ENCODE assay signal across 1 cellular context in the genomic region with DNA sequence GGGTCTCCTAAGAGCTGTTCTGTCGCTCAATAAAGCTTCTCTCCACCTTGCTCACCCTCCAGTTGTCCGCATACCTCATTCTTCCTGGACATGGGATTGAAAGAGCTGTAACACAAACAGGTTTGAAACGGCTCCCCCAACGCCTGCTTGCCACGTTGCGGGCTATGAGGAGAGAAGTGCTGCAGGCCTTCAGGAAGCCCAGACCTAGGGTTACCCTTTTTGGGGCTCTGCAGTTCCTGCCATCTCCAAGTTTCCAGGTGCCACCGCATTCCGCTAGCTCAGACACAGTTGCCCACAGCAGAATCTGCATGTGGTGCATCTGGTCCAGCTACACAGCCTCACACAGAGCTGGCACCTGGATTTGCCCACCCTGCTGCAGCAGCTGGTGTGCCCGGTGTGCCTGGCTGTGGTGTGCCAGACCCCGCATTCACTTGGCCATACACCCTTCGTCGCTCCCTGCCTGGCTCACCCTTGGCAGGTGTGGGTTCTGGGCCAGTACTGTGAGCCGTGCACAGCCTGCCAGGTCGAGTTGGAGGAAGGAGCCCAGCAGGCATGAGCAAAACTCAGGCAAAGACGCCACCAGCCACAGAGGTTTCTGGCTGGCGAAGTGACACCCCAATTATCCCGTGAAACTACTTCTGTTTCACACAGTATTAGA.
TF ChIP-seq lines count a peak whose summit lies in the region.

No MANE protein-coding gene starts in this region.

TF ChIP-seq in H1, 55 proteins besides CTCF, POLR2A, EP300 and RAD21:
- TF ChIP-seq BACH1 (IDR thresholded peaks at IDR 0.05; ENCODE audit: low read length) (no peak), JUN (IDR thresholded peaks at IDR 0.05; ENCODE audit: low read depth, low read length) (no peak), MAX (IDR thresholded peaks at IDR 0.05) (no peak), GTF2F1 (IDR thresholded peaks at IDR 0.05; ENCODE audit: borderline replicate concordance, low read depth, low read length) (no peak), MAFK (IDR thresholded peaks at IDR 0.05; ENCODE audit: low read depth, low read length) (no peak), SIRT6 (IDR thresholded peaks at IDR 0.05; ENCODE audit: low read length) (no peak), JUND (IDR thresholded peaks at IDR 0.05; ENCODE audit: low read length) (no peak), KDM5A (IDR thresholded peaks at IDR 0.05; ENCODE audit: low read length) (no peak)
- TF ChIP-seq, protein P1, sequence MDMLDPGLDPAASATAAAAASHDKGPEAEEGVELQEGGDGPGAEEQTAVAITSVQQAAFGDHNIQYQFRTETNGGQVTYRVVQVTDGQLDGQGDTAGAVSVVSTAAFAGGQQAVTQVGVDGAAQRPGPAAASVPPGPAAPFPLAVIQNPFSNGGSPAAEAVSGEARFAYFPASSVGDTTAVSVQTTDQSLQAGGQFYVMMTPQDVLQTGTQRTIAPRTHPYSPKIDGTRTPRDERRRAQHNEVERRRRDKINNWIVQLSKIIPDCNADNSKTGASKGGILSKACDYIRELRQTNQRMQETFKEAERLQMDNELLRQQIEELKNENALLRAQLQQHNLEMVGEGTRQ (IDR thresholded peaks at IDR 0.05; ENCODE audit: low read length), result no peak
TF ChIP-seq in H1: peak in this region for 0.
